In genomic region chr16:10078541-10078949, GRCh38 we compare ENCODE assay signal across 18 cellular contexts.
DNase-seq lines count a peak whose midpoint lies in the region; ATAC-seq and TF ChIP-seq lines count a peak whose summit lies in the region.
"Had no signal": no experiment of that assay in that cellular context is flagged by ENCODE, and none has a peak within 500 bp of the region (broad histone marks: within the 10 kb centered on the region; RNA-seq: fewer than 3 reads in every experiment).

No MANE protein-coding gene starts in this region.

- TF ChIP-seq CTCF in endothelial cell (IDR thresholded peaks at IDR 0.05; ENCODE audit: unreplicated experiment) (no peak), RWPE1 (conservative IDR thresholded peaks at IDR 0.05; ENCODE audit: low read depth) (no peak)

- no peak overlapping the region for H2AK5ac ChIP-seq in neuronal stem cell (ENCODE audit: low read depth, low read length)

- WGBS in neuronal stem cell (ENCODE audit: extremely low coverage in 2 of 2, insufficient read length in 2 of 2, insufficient replicate concordance in 1 of 2), 2 donors: no CpG with 5 or more reads among the region's 7 CpGs

- no peaks in the 10 kb centered on the region for H3K36me3 ChIP-seq in neuronal stem cell (replicated peaks in 1 of 2; ENCODE audit: control insufficient read depth in 2 of 2, insufficient read depth in 2 of 2, low read length in 2 of 2)
- H3K36me3 ChIP-seq: upper lobe of left lung had no signal

- H3K27ac Mint-ChIP-seq in endothelial cell (ENCODE audit: unreplicated experiment): no peak overlapping the region
- H3K27ac Mint-ChIP-seq: activated CD8-positive, alpha-beta T cell treated with anti-CD3 and anti-CD28 coated beads for 36 hours; activated T-helper 17 cell treated with anti-CD3 and anti-CD28 coated beads, Interleukin-2, amount 50 U/mL, for 72 hours had no signal

- H3K36me3 Mint-ChIP-seq in endothelial cell (ENCODE audit: low read depth, unreplicated experiment): no peaks in the 10 kb centered on the region

- H3K4me2 ChIP-seq in neuronal stem cell (ENCODE audit: insufficient read depth, low read length, poor library complexity, severe bottlenecking): no peak overlapping the region

- no peak overlapping the region for H2BK5ac ChIP-seq in neuronal stem cell (ENCODE audit: low read length)

- H3K14ac ChIP-seq in neuronal stem cell (ENCODE audit: low read length): no peak overlapping the region

- peaks cover 0 to 17% of the 10 kb centered on the region in 2 donors for H3K4me1 ChIP-seq in neuronal stem cell (ENCODE audit: control insufficient read depth in 2 of 2, insufficient read depth in 1 of 2, low read depth in 1 of 2, low read length in 2 of 2)

- no peak overlapping the region for H3K4me3 ChIP-seq in neuronal stem cell (ENCODE audit: low read length in 2 of 2)
- H3K4me3 ChIP-seq: GM23248, SK-N-MC, upper lobe of left lung had no signal

- CTCF ChIA-PET in RWPE1 (lab: Yijun Ruan, JAX): no interaction called here

- H2BK12ac ChIP-seq in neuronal stem cell (ENCODE audit: low read length): no peak overlapping the region

- peaks cover 0 to 3% of the 10 kb centered on the region in 2 donors for H3K9me3 ChIP-seq in neuronal stem cell (replicated peaks in 1 of 2; ENCODE audit: control insufficient read depth in 2 of 2, insufficient read depth in 1 of 2, low read depth in 1 of 2, low read length in 2 of 2)
- H3K9me3 ChIP-seq: upper lobe of left lung had no signal

- H4K8ac ChIP-seq in neuronal stem cell (ENCODE audit: low read depth, low read length): no peak overlapping the region

- ATAC-seq in GM18868 (IDR thresholded peaks at IDR 0.05; ENCODE audit: unreplicated experiment): no peak
- ATAC-seq: activated CD8-positive, alpha-beta T cell treated with anti-CD3 and anti-CD28 coated beads for 36 hours; activated T-helper 17 cell treated with anti-CD3 and anti-CD28 coated beads, Interleukin-2, amount 50 U/mL, for 72 hours; sciatic nerve had no signal

- H3K9ac ChIP-seq in neuronal stem cell (ENCODE audit: low read depth, low read length, poor library complexity): no peak overlapping the region
- H3K9ac ChIP-seq: GM23248 had no signal

- DNase-seq in H4 (ENCODE audit: low spot score) (peak; percentile 29), RPMI8226 (peak; percentile 4), endothelial cell (ENCODE audit: low spot score) (peak; percentile 5), neuronal stem cell (ENCODE audit: low spot score) (peak; percentile 23), NCI-H1930 (lab: John Stamatoyannopoulos, UW) (no peak), RWPE1 (ENCODE audit: low spot score) (no peak)
- DNase-seq in activated CD4-positive, alpha-beta T cell treated with anti-CD3 and anti-CD28 coated beads, Interleukin-2, amount 50 U/mL, for 4 hours: no peak
- DNase-seq: activated CD8-positive, alpha-beta T cell treated with anti-CD3 and anti-CD28 coated beads for 36 hours; aorta; GM23248; IMR-90; NCI-H1048; stimulated activated CD4-positive, alpha-beta T cell treated with anti-CD3 and anti-CD28 coated beads, Interleukin-2, amount 100 ng/mL, for 48 hours had no signal

- no peak overlapping the region for H2AFZ ChIP-seq in neuronal stem cell (ENCODE audit: low read length)
- H2AFZ ChIP-seq: GM23248 had no signal

- H3K27me3 ChIP-seq in neuronal stem cell (ENCODE audit: control insufficient read depth in 3 of 3, insufficient read depth in 3 of 3, low read depth in 1 of 3, low read length in 3 of 3): no peaks in the 10 kb centered on the region
- H3K27me3 ChIP-seq: upper lobe of left lung had no signal

- H2BK15ac ChIP-seq in neuronal stem cell (ENCODE audit: low read length): no peak overlapping the region

- POLR2A ChIA-PET in RWPE1 (lab: Yijun Ruan, JAX; ENCODE audit: low non-redundant PET): no interaction called here

- H3K9me3 Mint-ChIP-seq in endothelial cell (ENCODE audit: unreplicated experiment): no peaks in the 10 kb centered on the region
- H3K9me3 Mint-ChIP-seq: activated T-helper 17 cell treated with anti-CD3 and anti-CD28 coated beads, Interleukin-2, amount 50 U/mL, for 72 hours had no signal

- no peak overlapping the region for H3K27ac ChIP-seq in neuronal stem cell (replicated peaks; ENCODE audit: low read length)
- H3K27ac ChIP-seq in RWPE1: no peak overlapping the region
- H3K27ac ChIP-seq: GM23248, SK-N-MC, upper lobe of left lung had no signal

- peak overlapping the region; percentile 41 for H3K18ac ChIP-seq in neuronal stem cell (ENCODE audit: low read length)

- H3K4me3 Mint-ChIP-seq in endothelial cell (ENCODE audit: unreplicated experiment): no peak overlapping the region
- H3K4me3 Mint-ChIP-seq: activated CD8-positive, alpha-beta T cell treated with anti-CD3 and anti-CD28 coated beads for 36 hours; activated T-helper 17 cell treated with anti-CD3 and anti-CD28 coated beads, Interleukin-2, amount 50 U/mL, for 72 hours had no signal

- H3K27me3 Mint-ChIP-seq in endothelial cell (ENCODE audit: unreplicated experiment): peaks cover 1% of the 10 kb centered on the region

- no peaks in the 10 kb centered on the region for H3K79me1 ChIP-seq in neuronal stem cell (ENCODE audit: low read depth, low read length)

- no peak overlapping the region for H3K23ac ChIP-seq in neuronal stem cell (ENCODE audit: low read depth, low read length, poor library complexity)

- H3K4ac ChIP-seq in neuronal stem cell (ENCODE audit: low read length): no peak overlapping the region

- no peak overlapping the region for H2BK120ac ChIP-seq in neuronal stem cell (ENCODE audit: low read depth, low read length)

- no peaks in the 10 kb centered on the region for H3K4me1 Mint-ChIP-seq in endothelial cell (ENCODE audit: unreplicated experiment)
- H3K4me1 Mint-ChIP-seq: activated T-helper 17 cell treated with anti-CD3 and anti-CD28 coated beads, Interleukin-2, amount 50 U/mL, for 72 hours had no signal

- H4K91ac ChIP-seq in neuronal stem cell (ENCODE audit: low read depth, low read length, poor library complexity): no peak overlapping the region

Comparison
In these comparisons a context has a peak if more than half of its experiments do, and no peak if none do; other contexts are left out.
1. DNase-seq: peak in H4 (single experiment), RPMI8226 (single experiment), endothelial cell (single experiment) and neuronal stem cell (single experiment); none in activated CD4-positive, alpha-beta T cell treated with anti-CD3 and anti-CD28 coated beads, Interleukin-2, amount 50 U/mL, for 4 hours (0 of 2), NCI-H1930 (0 of 2) and RWPE1 (single experiment).